Comparison of ENCODE assay signal across 27 cellular contexts in genomic region chr2:105731511-105731910, GRCh38. TPM values are rescaled to one million over a fixed set of nuclear protein-coding genes. Genes with fewer than 3 reads are reported as not detected.
DNase-seq lines count a peak whose midpoint lies in the region; ATAC-seq, FAIRE-seq and TF ChIP-seq lines count a peak whose summit lies in the region.
"Had no signal": no experiment of that assay in that cellular context is flagged by ENCODE, and none has a peak within 500 bp of the region (broad histone marks: within the 10 kb centered on the region; RNA-seq: fewer than 3 reads in every experiment).

No MANE protein-coding gene starts in this region.

- H3K4me2 ChIP-seq in OCI-LY7 (ENCODE audit: low read length) (peak overlapping the region; percentile 45), K562 (ENCODE audit: insufficient read depth, low read length) (no peak overlapping the region)
- H3K4me2 ChIP-seq: SK-N-SH had no signal

- H3K9me1 ChIP-seq in K562 (ENCODE audit: control insufficient read depth, insufficient read depth, low read length) = no peaks in the 10 kb centered on the region

- no peak for TF ChIP-seq CTCF in OCI-LY7 (conservative IDR thresholded peaks at IDR 0.05; ENCODE audit: low read length)
- TF ChIP-seq CTCF in K562 (IDR thresholded peaks at IDR 0.05 in 2 of 3, conservative IDR thresholded peaks at IDR 0.05 in 1 of 3; ENCODE audit: insufficient read depth in 2 of 3, low read depth in 1 of 3, low read length in 3 of 3) = no peak

- H3K79me2 ChIP-seq in OCI-LY7 (ENCODE audit: insufficient read depth, low read depth, low read length) = no peaks in the 10 kb centered on the region
- no peaks in the 10 kb centered on the region for H3K79me2 ChIP-seq in K562 (ENCODE audit: control insufficient read depth, insufficient read depth, low read length)

- no peaks in the 10 kb centered on the region for H3K9me2 ChIP-seq in OCI-LY7 (ENCODE audit: insufficient read depth, low read length)
- H3K9me2 ChIP-seq: SK-N-SH had no signal

- DNase-seq in NOMO-1 treated with DMSO at 0.1 percent for 48 hours (lab: John Stamatoyannopoulos, UW; ENCODE audit: unreplicated experiment) (peak; percentile 55), NOMO-1 treated with dmso at 0.1 percent for 144 hours (lab: John Stamatoyannopoulos, UW; ENCODE audit: unreplicated experiment) (no peak), OCI-LY7 (ENCODE audit: low spot score) (peak; percentile 54), K562 (ENCODE audit: extremely low read depth in 1 of 4, low spot score in 3 of 4) (no peak), nucleus accumbens (lab: John Stamatoyannopoulos, UW) (no peak), NCI-H1694 treated with DMSO at 0.1 percent for 48 hours (lab: John Stamatoyannopoulos, UW) (no peak)
- DNase-seq: activated CD4-positive, alpha-beta T cell treated with anti-CD3 and anti-CD28 coated beads for 1 hour; activated CD8-positive, alpha-beta T cell treated with anti-CD3 and anti-CD28 coated beads for 36 hours; activated effector memory CD4-positive, alpha-beta T cell treated with Interleukin-2 at 50 U/mL for 16 hours; activated naive CD8-positive, alpha-beta T cell treated with anti-CD3 and anti-CD28 coated beads for 36 hours; activated T-cell treated with anti-CD3 and anti-CD28 coated beads for 4 hours; DMS53; GDM1; mucosa of descending colon; NCI-H2081 treated with DMSO at 0.1 percent for 48 hours; nephron progenitor cell; NK-92 treated with Interleukin-12 subunit alpha and Interleukin-12 subunit beta, amount 100 ng/mL, for 24 hours; sigmoid colon; SK-N-SH; stimulated activated CD4-positive, alpha-beta T cell treated with anti-CD3 and anti-CD28 coated beads, Interleukin-15, amount 100 ng/mL, for 24 hours; T1000; tibial artery had no signal

- no peak overlapping the region for H3K9ac ChIP-seq in K562 (ENCODE audit: insufficient read depth in 1 of 2, low read depth in 2 of 2, low read length in 2 of 2)
- H3K9ac ChIP-seq: SK-N-SH had no signal

- TF ChIP-seq EP300 in K562 (IDR thresholded peaks at IDR 0.05; ENCODE audit: low read length) = 0 out of 2 replicates have a peak, but pooled peaks have one; percentile 6

- POLR2A ChIA-PET in OCI-LY7 (lab: Charles Lee) (interaction anchor here (0.5 to 2.4 kb wide), 4 partner anchors 8 to 401 kb away, joined by 3 to 11 read pairs (median 3); no protein-coding TSS in a partner anchor), K562 (lab: Yijun Ruan, JAX) (interaction anchor here (1.3 to 1.5 kb wide), 2 partner anchors 9 to 131 kb away, joined by 3 to 4 read pairs; no protein-coding TSS in a partner anchor)

- WGBS in K562 (ENCODE audit: insufficient coverage, low coverage, missing lambda C conversion rate) = 7% methylated on average over 4 of the region's 4 CpGs

- no TSS peak for BruUV-seq in OCI-LY7 (replicated peaks; lab: Mats Ljungman, UMichigan)
- no TSS peak for BruUV-seq in K562 (replicated peaks; lab: Mats Ljungman, UMichigan)

- in situ Hi-C loops in K562 (cut with MboI) = no loop called here

- peak overlapping the region; percentile 5 for H3K27ac ChIP-seq in OCI-LY7 (ENCODE audit: low read depth, low read length, poor library complexity, severe bottlenecking)
- no peak overlapping the region for H3K27ac ChIP-seq in K562 (ENCODE audit: extremely low read depth, low read depth, low read length)
- H3K27ac ChIP-seq: 22Rv1, sigmoid colon, tibial artery had no signal

- intact Hi-C loops in OCI-LY7 (cut with micrococcal nuclease; ENCODE audit: unreplicated experiment) = no loop called here
- intact Hi-C loops in K562 (cut with micrococcal nuclease) = no loop called here

- no peak for FAIRE-seq in K562 (lab: Jason Lieb, UNC)
- FAIRE-seq: astrocyte, GM18507 had no signal

- peaks cover 30% of the 10 kb centered on the region for H3K9me3 ChIP-seq in OCI-LY7 (ENCODE audit: low read length)
- H3K9me3 ChIP-seq in K562 (replicated peaks; ENCODE audit: control insufficient read depth, insufficient read depth, low read depth, low read length) = no peaks in the 10 kb centered on the region; the same call in 1 of the 2 replicates
- H3K9me3 ChIP-seq: SK-N-SH, tibial artery had no signal

- H3K36me3 ChIP-seq in OCI-LY7 (ENCODE audit: insufficient read depth, low read length) (peaks cover 17% of the 10 kb centered on the region), K562 (ENCODE audit: control insufficient read depth, insufficient read depth, low read length) (no peaks in the 10 kb centered on the region)
- H3K36me3 ChIP-seq: sigmoid colon, tibial artery had no signal

- peaks cover 70% of the 10 kb centered on the region for H3K4me1 ChIP-seq in OCI-LY7 (ENCODE audit: insufficient read depth, low read length, poor library complexity, severe bottlenecking)
- no peaks in the 10 kb centered on the region; a peak in 3 of 5 replicates for H3K4me1 ChIP-seq in K562 (replicated peaks in 1 of 2; ENCODE audit: control insufficient read depth in 2 of 2, insufficient read depth in 2 of 2, low read length in 2 of 2)
- H3K4me1 ChIP-seq: sigmoid colon had no signal

- H3K27me3 ChIP-seq in K562 (ENCODE audit: control insufficient read depth in 2 of 2, insufficient read depth in 2 of 2, low read length in 2 of 2) = 0 out of 5 replicates have a peak, but pooled peaks cover 0 to 4% of the 10 kb centered on the region in 2 experiments
- H3K27me3 ChIP-seq: sigmoid colon, tibial artery had no signal

- no peak for TF ChIP-seq RAD21 in K562 (CRISPR knock-in tag; conservative IDR thresholded peaks at IDR 0.05 in 1 of 2, IDR thresholded peaks at IDR 0.05 in 1 of 2)

- TF ChIP-seq POLR2A in K562 (conservative IDR thresholded peaks at IDR 0.05) = no peak

- H4K20me1 ChIP-seq in OCI-LY7 (ENCODE audit: insufficient read depth, low read length) (no peaks in the 10 kb centered on the region), K562 (replicated peaks; ENCODE audit: control insufficient read depth, insufficient read depth, low read length) (no peaks in the 10 kb centered on the region)

- ATAC-seq in K562 (no peak), esophagus mucosa (no peak), HG02623 (IDR thresholded peaks at IDR 0.05; ENCODE audit: unreplicated experiment) (no peak)
- ATAC-seq: activated CD8-positive, alpha-beta T cell treated with anti-CD3 and anti-CD28 coated beads for 36 hours; mucosa of descending colon had no signal

- CTCF ChIA-PET in OCI-LY7 (lab: Charles Lee; ENCODE audit: unreplicated experiment) = interaction anchor here (1.8 kb wide), 1 partner anchor 12 kb away, joined by 6 read pairs; no protein-coding TSS in a partner anchor
- CTCF ChIA-PET in K562 (lab: Yijun Ruan, JAX; ENCODE audit: low intra/inter-chr PET ratio) = no interaction called here

- H2AFZ ChIP-seq in OCI-LY7 (ENCODE audit: low read length) = peak overlapping the region; percentile 12; the same call in 1 of the 2 replicates
- peak overlapping the region; percentile 19; the same call in 1 of the 2 replicates for H2AFZ ChIP-seq in K562 (ENCODE audit: low read depth, low read length)

- H3K4me3 ChIP-seq in OCI-LY7 (ENCODE audit: low read depth, low read length, poor library complexity, severe bottlenecking) = no peak overlapping the region
- no peak overlapping the region for H3K4me3 ChIP-seq in K562
- H3K4me3 ChIP-seq: mucosa of descending colon, sigmoid colon, tibial artery had no signal

TF ChIP-seq in K562, 482 proteins besides CTCF, POLR2A, EP300 and RAD21 (continues in another document):
- TF ChIP-seq HBP1 (CRISPR knock-in tag; IDR thresholded peaks at IDR 0.05) (0 out of 2 replicates have a peak, but pooled peaks have one; percentile 50), CBFA2T3 (IDR thresholded peaks at IDR 0.05) (no peak), DPF2 (IDR thresholded peaks at IDR 0.05) (0 out of 2 replicates have a peak, but pooled peaks have one; percentile 34), ELF2 (CRISPR knock-in tag; IDR thresholded peaks at IDR 0.05) (no peak), NR4A1 (CRISPR knock-in tag; IDR thresholded peaks at IDR 0.05) (no peak), NR4A1 (tag; IDR thresholded peaks at IDR 0.05) (no peak), SMARCA4 (IDR thresholded peaks at IDR 0.05) (0 out of 2 replicates have a peak, but pooled peaks have one; percentile 17), HMGN3 (IDR thresholded peaks at IDR 0.05; ENCODE audit: borderline replicate concordance, extremely low read depth, insufficient read length, low read depth, low read length) (no peak), ETV1 (tag; conservative IDR thresholded peaks at IDR 0.05; ENCODE audit: low read depth) (peak; percentile 57), MTA2 (IDR thresholded peaks at IDR 0.05; ENCODE audit: low read depth) (no peak), ZFP30 (CRISPR knock-in tag; IDR thresholded peaks at IDR 0.05; ENCODE audit: borderline replicate concordance) (no peak)

RNA-seq across cellular contexts. Expression of gene NCK2, which starts 13.2 kb away (rescaled TPM):
- total RNA-seq in OCI-LY7 (2014; rRNA removed; shearing (Covaris generic)) = 23.4 and 24.7 TPM in 2 replicates
- total RNA-seq in OCI-LY7 (2022) (33.5 and 34.2 TPM in 2 replicates), K562 (2014; rRNA removed) (23.2 and 24.6 TPM in 2 replicates), K562 (2014; rRNA removed; fragmentation: Illumina TruSeq; extraction: Trizol) (8.6 and 10.8 TPM in 2 replicates), K562 (2015; rRNA removed; fragmentation: Illumina TruSeq; extraction: Trizol) (19.6 and 21.4 TPM in 2 replicates), K562 (2021) (25.8 and 27.9 TPM in 2 replicates), esophagus mucosa (68.6 TPM)
- total RNA-seq in K562 (2011; cell fraction: chromatin; rRNA removed; ENCODE audit: low replicate concordance) = 6.2 and 7.3 TPM in 2 replicates
- total RNA-seq in K562 (2011; cell fraction: nucleolus; rRNA removed) = 5.0 and 5.1 TPM in 2 replicates
- total RNA-seq in K562 (2011; cell fraction: nucleoplasm; rRNA removed) = 4.7 and 4.8 TPM in 2 replicates
- polyA plus RNA-seq in K562 (2011; rRNA removed) (4.5 and 4.8 TPM in 2 replicates), K562 (2014; fragmentation: Illumina TruSeq; extraction: Trizol) (15.9 and 21.9 TPM in 2 replicates), K562 (2014; fragmentation: Nextera tagmentation; extraction: Ambion mirVana) (1 to 10 TPM in 1 of 2 experiments, under 1 TPM in 1; 0.90 to 1.8 TPM), K562 (2014; rRNA removed) (24.3 and 26.3 TPM in 2 replicates)
- 4.3 and 7.8 TPM in 2 replicates for polyA plus RNA-seq in K562 (2011; cell fraction: cytosol; rRNA removed)
- polyA plus RNA-seq in K562 (2011; cell fraction: nucleus; rRNA removed) = 3.6 and 5.1 TPM in 2 replicates
- polyA plus RNA-seq in K562 (2012) = 27.1 and 38.2 TPM in 2 replicates
- 4.3 and 7.2 TPM in 2 replicates for polyA minus RNA-seq in K562 (2011; rRNA and poly(A)+ RNA removed)
- 2.0 and 2.6 TPM in 2 replicates for polyA minus RNA-seq in K562 (2011; cell fraction: cytosol; rRNA and poly(A)+ RNA removed)
- 4.7 and 5.4 TPM in 2 replicates for polyA minus RNA-seq in K562 (2011; cell fraction: nucleus; rRNA and poly(A)+ RNA removed)

Comparison
In these comparisons a context has a peak if more than half of its experiments do, and no peak if none do; other contexts are left out.
1. DNase-seq: peak in NOMO-1 treated with DMSO at 0.1 percent for 48 hours (single experiment) and OCI-LY7 (single experiment); none in NOMO-1 treated with dmso at 0.1 percent for 144 hours (single experiment), K562 (0 of 4), nucleus accumbens (0 of 56) and NCI-H1694 treated with DMSO at 0.1 percent for 48 hours (single experiment).